In genomic region chr14:61498303-61498702, GRCh38 we compare ENCODE assay signal across 11 cellular contexts.
DNase-seq lines count a peak whose midpoint lies in the region; ATAC-seq and TF ChIP-seq lines count a peak whose summit lies in the region.
"Had no signal": no experiment of that assay in that cellular context is flagged by ENCODE, and none has a peak within 500 bp of the region (broad histone marks: within the 10 kb centered on the region; RNA-seq: fewer than 3 reads in every experiment).

No MANE protein-coding gene starts in this region.

- no peak for TF ChIP-seq RAD21 in IMR-90 (IDR thresholded peaks at IDR 0.05; ENCODE audit: low read length)

- no peak overlapping the region for H3K14ac ChIP-seq in IMR-90 (replicated peaks; ENCODE audit: low read depth, low read length)

- H3K9me3 Mint-ChIP-seq in CD4-positive, alpha-beta memory T cell, result peaks cover 0 to 2% (median 0%) of the 10 kb centered on the region in 8 donors
- H3K9me3 Mint-ChIP-seq: dendritic cell treated with granulocyte-macrophage colony-stimulating factor and Interleukin-4, amounts not matched to agents 40 ng/mL and 50 ng/mL, for 4 days had no signal

- peaks cover 21% of the 10 kb centered on the region for H3K36me3 ChIP-seq in CD4-positive, alpha-beta memory T cell (ENCODE audit: insufficient read depth, low read length)
- no peaks in the 10 kb centered on the region for H3K36me3 ChIP-seq in IMR-90 (ENCODE audit: control insufficient read depth, insufficient read depth, low read length)
- H3K36me3 ChIP-seq in effector memory CD4-positive, alpha-beta T cell (ENCODE audit: control insufficient read depth, insufficient read depth, low read length), result peaks cover 36% of the 10 kb centered on the region
- no peaks in the 10 kb centered on the region for H3K36me3 ChIP-seq in osteoblast (ENCODE audit: insufficient read depth, low read length)

- H3K18ac ChIP-seq in IMR-90 (ENCODE audit: low read depth, low read length), result no peak overlapping the region; the same call in 1 of the 2 replicates

- H3K79me1 ChIP-seq in IMR-90 (ENCODE audit: low read depth in 1 of 2, low read length in 2 of 2), result no peaks in the 10 kb centered on the region

- peak overlapping the region; percentile 35; the same call in 1 of the 2 replicates for H2AK5ac ChIP-seq in IMR-90 (ENCODE audit: low read depth, low read length)

- TF ChIP-seq CTCF in IMR-90 (conservative IDR thresholded peaks at IDR 0.05; ENCODE audit: low read depth, low read length) (no peak), osteoblast (IDR thresholded peaks at IDR 0.05; ENCODE audit: extremely low read depth, low read depth, low read length) (no peak)

- H3K27me3 ChIP-seq in CD4-positive, alpha-beta memory T cell (ENCODE audit: insufficient read depth, low read length), result no peaks in the 10 kb centered on the region
- H3K27me3 ChIP-seq in IMR-90 (ENCODE audit: control insufficient read depth, insufficient read depth, low read length) (no peaks in the 10 kb centered on the region), osteoblast (ENCODE audit: insufficient read depth, low read length) (no peaks in the 10 kb centered on the region)
- H3K27me3 ChIP-seq in effector memory CD4-positive, alpha-beta T cell (replicated peaks; ENCODE audit: control insufficient read depth, insufficient read depth, low read length, poor library complexity, severe bottlenecking), result no peaks in the 10 kb centered on the region

- dilution Hi-C loops in IMR-90 (cut with HindIII; ENCODE audit: low sequenced_read_pairs, unreplicated experiment), result no loop called here

- TF ChIP-seq POLR2A in IMR-90 (IDR thresholded peaks at IDR 0.05; ENCODE audit: low read depth, low read length), result no peak

- no peak overlapping the region for H3K56ac ChIP-seq in IMR-90 (ENCODE audit: extremely low read depth, insufficient read depth, low read length)

- H3K23ac ChIP-seq in IMR-90 (ENCODE audit: low read depth, low read length), result no peak overlapping the region

- CTCF ChIA-PET in CD4-positive, alpha-beta memory T cell (lab: Charles Lee; ENCODE audit: partially characterized antibody), result interaction anchor here (1.0 to 7.5 kb wide), 2 partner anchors 22 to 339 kb away, joined by 3 to 66 read pairs; no protein-coding TSS in a partner anchor
- CTCF ChIA-PET in IMR-90 (lab: Yijun Ruan, JAX), result interaction anchor here (0.8 to 0.9 kb wide), 2 partner anchors 29 to 68 kb away, joined by 3 read pairs; no protein-coding TSS in a partner anchor

- intact Hi-C loops in CD4-positive, alpha-beta memory T cell (cut with micrococcal nuclease), result no loop called here
- intact Hi-C loops in IMR-90 (cut with micrococcal nuclease), result no loop called here

- no peak overlapping the region for H2BK5ac ChIP-seq in IMR-90 (ENCODE audit: low read depth, low read length, poor library complexity, severe bottlenecking)

- WGBS in IMR-90 (ENCODE audit: extremely low coverage in 2 of 2, insufficient read length in 1 of 2), 2 experiments, result 86% methylated on average over 2 of the region's 3 CpGs; no CpG with 5 or more reads in 1 of the 2 experiments

- H4K5ac ChIP-seq in IMR-90 (ENCODE audit: low read depth, low read length), result no peak overlapping the region

- H3K27me3 Mint-ChIP-seq in CD4-positive, alpha-beta memory T cell, result no peaks in the 10 kb centered on the region

- no peak overlapping the region for H3K9ac ChIP-seq in IMR-90 (ENCODE audit: low read depth, low read length)

- peak overlapping the region; percentile 19; the same call in 1 of the 2 replicates for H2BK120ac ChIP-seq in IMR-90 (ENCODE audit: low read depth, low read length)

- H3K4me2 ChIP-seq in IMR-90 (ENCODE audit: low read depth, low read length), result no peak overlapping the region
- peak overlapping the region; percentile 6 for H3K4me2 ChIP-seq in osteoblast (ENCODE audit: insufficient read depth, low read length)

- peaks cover 67% of the 10 kb centered on the region for H3K4me1 ChIP-seq in CD4-positive, alpha-beta memory T cell (ENCODE audit: insufficient read depth, low read length)
- H3K4me1 ChIP-seq in IMR-90 (ENCODE audit: control insufficient read depth, insufficient read depth, low read length), result peaks cover 12% of the 10 kb centered on the region
- H3K4me1 ChIP-seq in effector memory CD4-positive, alpha-beta T cell (ENCODE audit: control insufficient read depth, insufficient read depth, low read length, poor library complexity, severe bottlenecking), result peaks cover 19% of the 10 kb centered on the region
- peaks cover 26% of the 10 kb centered on the region for H3K4me1 ChIP-seq in osteoblast (ENCODE audit: insufficient read depth, low read length)

- peak overlapping the region; percentile 3 to 8; a peak in 1 of 4 replicates for H4K8ac ChIP-seq in IMR-90 (ENCODE audit: low read depth in 2 of 2, low read length in 2 of 2)

- H3K79me2 ChIP-seq in osteoblast (ENCODE audit: insufficient read depth, low read length), result no peaks in the 10 kb centered on the region

- H3K4me1 Mint-ChIP-seq in CD4-positive, alpha-beta memory T cell, result peaks cover 58 to 76% (median 71%) of the 10 kb centered on the region in 4 donors

- no peak overlapping the region for H2BK20ac ChIP-seq in IMR-90 (ENCODE audit: low read depth, low read length)

- H3K36me3 Mint-ChIP-seq in CD4-positive, alpha-beta memory T cell, result peaks cover 38 to 66% of the 10 kb centered on the region in 2 donors

- H2AK9ac ChIP-seq in IMR-90 (replicated peaks; ENCODE audit: low read depth, low read length, poor library complexity), result no peak overlapping the region

- H4K20me1 ChIP-seq in IMR-90 (ENCODE audit: insufficient read depth, low read length), result no peaks in the 10 kb centered on the region
- H4K20me1 ChIP-seq in osteoblast (ENCODE audit: insufficient read depth, low read length), result no peaks in the 10 kb centered on the region

- POLR2A ChIA-PET in CD4-positive, alpha-beta memory T cell (lab: Charles Lee; ENCODE audit: partially characterized antibody), result interaction anchor here (2.9 kb wide), 1 partner anchor 20 kb away, joined by 11 read pairs; no protein-coding TSS in a partner anchor
- POLR2A ChIA-PET in IMR-90 (lab: Charles Lee; ENCODE audit: unreplicated experiment), result interaction anchor here (0.6 kb wide), 1 partner anchor 39 kb away, joined by 3 read pairs; no protein-coding TSS in a partner anchor

- H2AFZ ChIP-seq in IMR-90 (replicated peaks; ENCODE audit: low read length, poor library complexity) (no peak overlapping the region), osteoblast (ENCODE audit: low read length) (peak overlapping the region; percentile 4)

- peak overlapping the region in 6 of 7 donors; percentile 31 to 90 (median 80) for H3K27ac Mint-ChIP-seq in CD4-positive, alpha-beta memory T cell
- H3K27ac Mint-ChIP-seq: dendritic cell treated with granulocyte-macrophage colony-stimulating factor and Interleukin-4, amounts not matched to agents 40 ng/mL and 50 ng/mL, for 4 days had no signal

- peak overlapping the region; percentile 41; the same call in 2 of the 3 replicates for H2BK15ac ChIP-seq in IMR-90 (ENCODE audit: low read depth, low read length)

- no peak overlapping the region for H3K4me3 ChIP-seq in CD4-positive, alpha-beta memory T cell (ENCODE audit: low read length in 2 of 2)
- no peak overlapping the region for H3K4me3 ChIP-seq in IMR-90 (ENCODE audit: insufficient read depth, low read depth, low read length)
- H3K4me3 ChIP-seq in effector memory CD4-positive, alpha-beta T cell (ENCODE audit: insufficient read depth, low read depth, low read length, poor library complexity, severe bottlenecking), result no peak overlapping the region
- H3K4me3 ChIP-seq in osteoblast (ENCODE audit: insufficient read depth, low read length), result no peak overlapping the region

- no peak for DNase-seq in CD4-positive, alpha-beta memory T cell
- DNase-seq in IMR-90 (no peak), osteoblast (ENCODE audit: insufficient read length, low spot score, missing footprints) (no peak), Kasumi-1 (lab: John Stamatoyannopoulos, UW) (no peak)
- no peak for DNase-seq in effector memory CD4-positive, alpha-beta T cell
- no peak for DNase-seq in stimulated activated CD4-positive, alpha-beta T cell treated with anti-CD3 and anti-CD28 coated beads, Interleukin-4, amount 100 ng/mL, for 24 hours
- DNase-seq: NCI-H446, small intestine had no signal

- in situ Hi-C loops in IMR-90 (cut with MboI; ENCODE audit: low sequenced_read_pairs), result no loop called here

- 0 out of 2 replicates have a peak overlapping the region, but pooled peaks have one; percentile 36 for H3K4ac ChIP-seq in IMR-90 (ENCODE audit: low read depth, low read length)

- peak overlapping the region in 2 of 8 donors; percentile 15 to 31 for H3K4me3 Mint-ChIP-seq in CD4-positive, alpha-beta memory T cell
- H3K4me3 Mint-ChIP-seq: dendritic cell treated with granulocyte-macrophage colony-stimulating factor and Interleukin-4, amounts not matched to agents 40 ng/mL and 50 ng/mL, for 4 days had no signal

- H3K9me1 ChIP-seq in IMR-90 (ENCODE audit: insufficient read depth, low read length), result peaks cover 5% of the 10 kb centered on the region

- no peaks in the 10 kb centered on the region for H3K9me3 ChIP-seq in CD4-positive, alpha-beta memory T cell (ENCODE audit: control insufficient read depth in 1 of 2, low read length in 2 of 2)
- H3K9me3 ChIP-seq in IMR-90 (ENCODE audit: control insufficient read depth, insufficient read depth, low read length) (no peaks in the 10 kb centered on the region), osteoblast (ENCODE audit: low read depth, low read length) (no peaks in the 10 kb centered on the region)
- no peaks in the 10 kb centered on the region for H3K9me3 ChIP-seq in effector memory CD4-positive, alpha-beta T cell (ENCODE audit: control insufficient read depth, low read length)

- H4K91ac ChIP-seq in IMR-90 (ENCODE audit: insufficient read depth, low read depth, low read length), result 0 out of 2 replicates have a peak overlapping the region, but pooled peaks have one; percentile 24

- H3K27ac ChIP-seq in CD4-positive, alpha-beta memory T cell (ENCODE audit: low read depth, low read length), result no peak overlapping the region
- H3K27ac ChIP-seq in IMR-90 (ENCODE audit: insufficient read depth, low read length) (no peak overlapping the region), osteoblast (ENCODE audit: low read depth, low read length) (peak overlapping the region; percentile 60)
- peak overlapping the region; percentile 7 for H3K27ac ChIP-seq in effector memory CD4-positive, alpha-beta T cell (ENCODE audit: insufficient read depth, low read length, poor library complexity, severe bottlenecking)

- ATAC-seq in IMR-90 (ENCODE audit: low read depth) (peak; percentile 21; the same call in 1 of the 2 replicates), GM19463 (IDR thresholded peaks at IDR 0.05; ENCODE audit: unreplicated experiment) (no peak), HG03039 (IDR thresholded peaks at IDR 0.05; ENCODE audit: unreplicated experiment) (no peak)

- no TSS peak for BruUV-seq in IMR-90 (replicated peaks; lab: Mats Ljungman, UMichigan)

TF ChIP-seq in IMR-90, 13 proteins besides CTCF, POLR2A, EP300 and RAD21 (continues in another document):
- TF ChIP-seq MAZ (IDR thresholded peaks at IDR 0.05; ENCODE audit: borderline replicate concordance, low read depth, low read length), result no peak
- no peak for TF ChIP-seq BHLHE40 (IDR thresholded peaks at IDR 0.05; ENCODE audit: low read depth, low read length)
- no peak for TF ChIP-seq MAFK (IDR thresholded peaks at IDR 0.05; ENCODE audit: low read depth, low read length)
- TF ChIP-seq MXI1 (IDR thresholded peaks at IDR 0.05; ENCODE audit: borderline replicate concordance, low read depth, low read length), result no peak
- TF ChIP-seq FOS (IDR thresholded peaks at IDR 0.05; ENCODE audit: low read depth, low read length), result no peak

Comparison
In these comparisons a context has a peak if more than half of its experiments do, and no peak if none do; other contexts are left out.
1. H3K27ac ChIP-seq: peak in effector memory CD4-positive, alpha-beta T cell (single experiment) and osteoblast (single experiment); none in CD4-positive, alpha-beta memory T cell (single experiment) and IMR-90 (single experiment).